Comparison of ENCODE assay signal across 8 cellular contexts in genomic region chr1:172818841-172819527, GRCh38.
DNase-seq lines count a peak whose midpoint lies in the region; ATAC-seq and TF ChIP-seq lines count a peak whose summit lies in the region.

No MANE protein-coding gene starts in this region.

- H3K4me2 ChIP-seq in Karpas-422 (ENCODE audit: low read depth, low read length, poor library complexity, severe bottlenecking): peak overlapping the region; percentile 71

- no peak overlapping the region for H2AFZ ChIP-seq in Karpas-422 (ENCODE audit: low read length)

- H3K4me3 Mint-ChIP-seq in activated naive CD4-positive, alpha-beta T cell treated with anti-CD3 and anti-CD28 coated beads, Interleukin-2, amount 50 U/mL, for 24 hours: peak overlapping the region; percentile 65

- H3K27me3 Mint-ChIP-seq in activated naive CD4-positive, alpha-beta T cell treated with anti-CD3 and anti-CD28 coated beads, Interleukin-2, amount 50 U/mL, for 24 hours: no peaks in the 10 kb centered on the region

- peak overlapping the region; percentile 67 for H3K9ac ChIP-seq in Karpas-422 (ENCODE audit: low read length)

- no peaks in the 10 kb centered on the region for H3K36me3 ChIP-seq in Karpas-422 (ENCODE audit: insufficient read depth, low read length)

- peaks cover 81% of the 10 kb centered on the region for H3K4me1 ChIP-seq in Karpas-422 (ENCODE audit: low read length)

- peaks cover 5% of the 10 kb centered on the region for H3K36me3 Mint-ChIP-seq in activated naive CD4-positive, alpha-beta T cell treated with anti-CD3 and anti-CD28 coated beads, Interleukin-2, amount 50 U/mL, for 24 hours

- H3K27ac Mint-ChIP-seq in activated naive CD4-positive, alpha-beta T cell treated with anti-CD3 and anti-CD28 coated beads, Interleukin-2, amount 50 U/mL, for 24 hours: peak overlapping the region; percentile 56

- peak overlapping the region; percentile 96 for H3K27ac ChIP-seq in Karpas-422 (ENCODE audit: low read length)

- no peaks in the 10 kb centered on the region for H3K27me3 ChIP-seq in Karpas-422 (ENCODE audit: low read length)

- no peaks in the 10 kb centered on the region for H4K20me1 ChIP-seq in Karpas-422 (ENCODE audit: insufficient read depth, low read depth, low read length)

- no peak for TF ChIP-seq CTCF in GM12864 (IDR thresholded peaks at IDR 0.05; ENCODE audit: low read depth, low read length, missing control alignments)
- no peak for TF ChIP-seq CTCF in omental fat pad (IDR thresholded peaks at IDR 0.05)

- H3K9me3 Mint-ChIP-seq in activated naive CD4-positive, alpha-beta T cell treated with anti-CD3 and anti-CD28 coated beads, Interleukin-2, amount 50 U/mL, for 24 hours: peaks cover 5% of the 10 kb centered on the region

- peak; percentile 98 for DNase-seq in GM12864 (ENCODE audit: low read depth)
- DNase-seq in Karpas-422: peak; percentile 99
- DNase-seq in stimulated activated CD4-positive, alpha-beta T cell treated with anti-CD3 and anti-CD28 coated beads, Interleukin-4, amount 100 ng/mL, for 24 hours: peak; percentile 64
- no peak for DNase-seq in cerebellum (ENCODE audit: low spot score)
- no peak for DNase-seq in NCI-H345 (lab: John Stamatoyannopoulos, UW)
- no peak for DNase-seq in omental fat pad (ENCODE audit: low spot score)

- peak overlapping the region; percentile 27 for H3K4me3 ChIP-seq in GM12864 (ENCODE audit: low read depth, low read length)
- peak overlapping the region; percentile 55 for H3K4me3 ChIP-seq in Karpas-422 (ENCODE audit: low read length)

- no peaks in the 10 kb centered on the region for H3K9me2 ChIP-seq in Karpas-422 (replicated peaks; ENCODE audit: insufficient read depth, low read length)

- peaks cover 54% of the 10 kb centered on the region for H3K4me1 Mint-ChIP-seq in activated naive CD4-positive, alpha-beta T cell treated with anti-CD3 and anti-CD28 coated beads, Interleukin-2, amount 50 U/mL, for 24 hours

- peak; percentile 93 for ATAC-seq in GM21526 (IDR thresholded peaks at IDR 0.05; ENCODE audit: low FRiP score, unreplicated experiment)
- no peak for ATAC-seq in omental fat pad (ENCODE audit: low FRiP score)

- H3K9me3 ChIP-seq in Karpas-422 (ENCODE audit: low read length): peaks cover 5% of the 10 kb centered on the region; the same call in 1 of the 2 replicates

- no peaks in the 10 kb centered on the region for H3K79me2 ChIP-seq in Karpas-422 (ENCODE audit: low read length)

Comparison
In these comparisons a context has a peak if more than half of its experiments do, and no peak if none do; other contexts are left out.
1. DNase-seq: peak in GM12864 (single experiment), Karpas-422 (single experiment) and stimulated activated CD4-positive, alpha-beta T cell treated with anti-CD3 and anti-CD28 coated beads, Interleukin-4, amount 100 ng/mL, for 24 hours (single experiment); none in cerebellum (single experiment), NCI-H345 (single experiment) and omental fat pad (single experiment).